29 cellular contexts compared by ENCODE assay signal in the genomic region with DNA sequence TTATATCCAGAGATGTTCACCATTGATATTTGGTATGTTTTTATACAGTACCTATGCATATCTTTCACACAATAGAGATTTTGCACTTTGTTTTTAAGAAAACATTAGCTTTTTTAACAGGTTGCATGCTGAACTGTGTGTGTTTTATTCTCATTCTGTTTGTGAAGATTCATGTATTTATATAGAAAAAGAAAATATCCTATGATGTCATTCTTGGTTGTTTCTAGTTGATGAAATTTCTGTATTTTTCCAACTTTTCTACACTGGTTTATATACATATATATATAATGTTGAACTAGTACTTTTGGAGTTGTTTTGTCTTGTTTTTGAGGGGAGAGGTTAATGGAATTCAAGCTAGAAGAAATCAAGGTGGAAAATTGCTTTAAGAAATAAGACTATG.
"Had no signal": no experiment of that assay in that cellular context is flagged by ENCODE, and none has a peak within 500 bp of the region (broad histone marks: within the 10 kb centered on the region; RNA-seq: fewer than 3 reads in every experiment).

No MANE protein-coding gene starts in this region.

- H3K4me3 Mint-ChIP-seq: stimulated activated effector memory CD8-positive, alpha-beta T cell treated with anti-CD3 and anti-CD28 coated beads, Interleukin-12 subunit alpha, Interleukin-12 subunit beta, amount 100 ng/mL, for 72 hours; stimulated activated memory B cell treated with anti-CD40 and anti-IgM and Interleukin-4, amounts not matched to agents 10 μg/mL and 1 μg/mL and 100 μg/mL, for 72 hours; stimulated activated naive B cell treated with anti-CD40 and anti-IgM and Interleukin-4, amounts not matched to agents 10 μg/mL and 1 μg/mL and 100 μg/mL, for 72 hours; stimulated activated naive CD8-positive, alpha-beta T cell treated with anti-CD3 and anti-CD28 coated beads, Interleukin-15, amount 100 ng/mL, for 72 hours; stimulated activated naive CD8-positive, alpha-beta T cell treated with anti-CD3 and anti-CD28 coated beads, Interleukin-15, Interleukin-2, amounts not matched to agents 100 ng/mL and 50 ng/mL, for 24 hours; type B pancreatic cell had no signal

- FAIRE-seq: urothelium cell line had no signal

- H3K4me3 ChIP-seq: stomach, suprapubic skin, testis, thoracic aorta, thyroid gland, tibial artery, tibial nerve, transverse colon, upper lobe of left lung, upper lobe of right lung, uterus, vagina had no signal

- H3K9me3 Mint-ChIP-seq: type B pancreatic cell had no signal

- H3K36me3 Mint-ChIP-seq: stimulated activated effector memory CD8-positive, alpha-beta T cell treated with anti-CD3 and anti-CD28 coated beads, Interleukin-12 subunit alpha, Interleukin-12 subunit beta, amount 100 ng/mL, for 72 hours; type B pancreatic cell had no signal

- H3K4me1 ChIP-seq: stomach, suprapubic skin, testis, thyroid gland, tibial artery, tibial nerve, transverse colon, upper lobe of left lung, upper lobe of right lung, uterus, vagina had no signal

- ATAC-seq: stimulated activated effector memory CD8-positive, alpha-beta T cell treated with anti-CD3 and anti-CD28 coated beads, Interleukin-12 subunit alpha, Interleukin-12 subunit beta, amount 100 ng/mL, for 72 hours; stimulated activated memory B cell treated with anti-CD40 and anti-IgM and Interleukin-4, amounts not matched to agents 10 μg/mL and 1 μg/mL and 100 μg/mL, for 72 hours; stimulated activated naive B cell treated with anti-CD40 and anti-IgM and Interleukin-4, amounts not matched to agents 10 μg/mL and 1 μg/mL and 100 μg/mL, for 72 hours; stimulated activated naive CD8-positive, alpha-beta T cell treated with anti-CD3 and anti-CD28 coated beads, Interleukin-15, amount 100 ng/mL, for 72 hours; stimulated activated naive CD8-positive, alpha-beta T cell treated with anti-CD3 and anti-CD28 coated beads, Interleukin-15, Interleukin-2, amounts not matched to agents 100 U/mL and 50 U/mL, for 24 hours; upper lobe of right lung had no signal

- H3K27me3 ChIP-seq: suprapubic skin, testis, thyroid gland, tibial nerve, transverse colon, upper lobe of left lung, upper lobe of right lung, uterus, vagina had no signal

- H3K4me1 Mint-ChIP-seq: stimulated activated effector memory CD8-positive, alpha-beta T cell treated with anti-CD3 and anti-CD28 coated beads, Interleukin-12 subunit alpha, Interleukin-12 subunit beta, amount 100 ng/mL, for 72 hours; stimulated activated memory B cell treated with anti-CD40 and anti-IgM and Interleukin-4, amounts not matched to agents 10 μg/mL and 1 μg/mL and 100 μg/mL, for 72 hours; stimulated activated naive B cell treated with anti-CD40 and anti-IgM and Interleukin-4, amounts not matched to agents 10 μg/mL and 1 μg/mL and 100 μg/mL, for 72 hours; stimulated activated naive CD8-positive, alpha-beta T cell treated with anti-CD3 and anti-CD28 coated beads, Interleukin-15, amount 100 ng/mL, for 72 hours had no signal

- H3K9me3 ChIP-seq: suprapubic skin, testis, thoracic aorta, thyroid gland, transverse colon, upper lobe of right lung, uterus had no signal

- H3K27ac ChIP-seq: stomach, suprapubic skin, testis, thoracic aorta, thyroid gland, tibial artery, tibial nerve, transverse colon, upper lobe of left lung, upper lobe of right lung, uterus, vagina had no signal

- DNase-seq: stimulated activated CD4-positive, alpha-beta T cell treated with anti-CD3 and anti-CD28 coated beads, Interleukin-2, amount 100 ng/mL, for 48 hours; stimulated activated CD4-positive, alpha-beta T cell treated with anti-CD3 and anti-CD28 coated beads, Interleukin-4, amount 100 ng/mL, for 1 hour; stimulated activated CD4-positive, alpha-beta T cell treated with anti-CD3 and anti-CD28 coated beads, Interleukin-4, amount 100 ng/mL, for 24 hours; stimulated activated CD4-positive, alpha-beta T cell treated with anti-CD3 and anti-CD28 coated beads, Interleukin-4, amount 100 ng/mL, for 4 hours; stimulated activated CD8-positive, alpha-beta memory T cell treated with anti-CD3 and anti-CD28 coated beads, Interleukin-4, amount 100 ng/mL, for 48 hours; stimulated activated naive B cell treated with anti-CD40 and anti-IgM and Interleukin-4, amounts not matched to agents 10 μg/mL and 1 μg/mL and 100 μg/mL, for 72 hours; stimulated activated naive CD4-positive, alpha-beta T cell; stimulated activated naive CD4-positive, alpha-beta T cell treated with Interleukin-2 at 50 U/mL for 16 hours; stimulated activated naive CD8-positive, alpha-beta T cell treated with anti-CD3 and anti-CD28 coated beads, Interleukin-15, amount 100 ng/mL, for 72 hours; stimulated activated naive CD8-positive, alpha-beta T cell treated with anti-CD3 and anti-CD28 coated beads, Interleukin-15, Interleukin-2, amounts not matched to agents 100 U/mL and 50 U/mL, for 24 hours; stomach; substantia nigra; testis; thyroid gland; tibial artery; transverse colon; trophoblast cell; upper lobe of left lung; upper lobe of right lung; uterus had no signal

- H3K27ac Mint-ChIP-seq: stimulated activated effector memory CD8-positive, alpha-beta T cell treated with anti-CD3 and anti-CD28 coated beads, Interleukin-12 subunit alpha, Interleukin-12 subunit beta, amount 100 ng/mL, for 72 hours; stimulated activated memory B cell treated with anti-CD40 and anti-IgM and Interleukin-4, amounts not matched to agents 10 μg/mL and 1 μg/mL and 100 μg/mL, for 72 hours; stimulated activated naive B cell treated with anti-CD40 and anti-IgM and Interleukin-4, amounts not matched to agents 10 μg/mL and 1 μg/mL and 100 μg/mL, for 72 hours; stimulated activated naive CD8-positive, alpha-beta T cell treated with anti-CD3 and anti-CD28 coated beads, Interleukin-15, amount 100 ng/mL, for 72 hours; stimulated activated naive CD8-positive, alpha-beta T cell treated with anti-CD3 and anti-CD28 coated beads, Interleukin-15, Interleukin-2, amounts not matched to agents 100 ng/mL and 50 ng/mL, for 24 hours; type B pancreatic cell had no signal

- H3K36me3 ChIP-seq: stomach, suprapubic skin, thoracic aorta, thyroid gland, tibial artery, tibial nerve, transverse colon, upper lobe of left lung, upper lobe of right lung, uterus, vagina had no signal
